In the genomic region with DNA sequence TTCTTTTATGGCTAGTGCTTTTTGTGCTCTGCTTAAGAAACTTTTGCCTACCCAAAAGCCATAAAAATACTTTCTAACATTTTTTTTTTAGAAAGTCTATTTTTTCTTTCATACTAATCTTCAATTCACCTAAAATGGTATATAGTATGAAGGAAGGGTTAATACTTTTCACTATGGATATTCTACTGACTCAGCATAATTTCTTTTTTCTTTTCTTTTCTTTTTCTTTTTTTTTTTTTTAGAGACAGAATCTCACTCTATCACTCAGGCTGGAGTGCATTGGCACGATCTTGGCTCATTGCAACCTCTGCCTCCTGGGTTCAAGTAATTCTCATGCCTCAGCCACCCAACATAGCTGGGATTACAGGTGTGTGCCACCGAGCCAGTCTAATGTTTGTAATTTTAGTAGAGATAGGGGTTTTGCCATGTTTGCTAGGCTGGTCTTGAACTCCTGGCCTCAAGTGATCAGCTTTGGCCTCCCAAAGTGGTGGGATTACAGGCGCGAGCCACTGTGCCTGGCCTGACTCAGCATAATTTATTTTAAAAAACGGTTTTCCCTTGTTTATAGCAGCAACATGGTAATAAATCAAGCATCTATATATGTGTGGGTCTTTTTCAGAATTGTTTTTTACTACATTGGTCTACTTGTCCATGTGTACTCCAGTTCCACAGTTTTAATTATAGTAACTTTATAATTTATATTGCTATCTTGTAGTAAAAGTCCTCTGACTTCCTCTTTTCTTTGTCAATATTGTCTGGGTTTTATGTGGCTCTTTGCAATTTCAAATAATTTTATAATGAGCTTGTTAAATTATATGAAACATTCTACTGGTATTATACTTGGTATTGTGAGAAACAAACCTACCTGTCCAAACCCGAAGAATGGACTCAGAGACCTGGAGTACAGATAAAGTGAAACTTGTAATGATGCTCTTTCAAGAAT, we compare ENCODE assay signal across 9 cellular contexts. TPM values are rescaled to one million over a fixed set of nuclear protein-coding genes. Genes with fewer than 3 reads are reported as not detected.
"Had no signal": no experiment of that assay in that cellular context is flagged by ENCODE, and none has a peak within 500 bp of the region (broad histone marks: within the 10 kb centered on the region; RNA-seq: fewer than 3 reads in every experiment).

No MANE protein-coding gene starts in this region.

RNA-seq across cellular contexts. Expression of a gene that starts 30.6 kb away (rescaled TPM):
- total RNA-seq: LHCN-M2, M059J, NCI-H460, OCI-LY7, PC-3, Peyer's patch, Right ventricle myocardium superior, SJSA1 had no signal
- polyA plus RNA-seq: SK-N-SH had no signal
